8 cellular contexts compared by ENCODE assay signal in the genomic region with DNA sequence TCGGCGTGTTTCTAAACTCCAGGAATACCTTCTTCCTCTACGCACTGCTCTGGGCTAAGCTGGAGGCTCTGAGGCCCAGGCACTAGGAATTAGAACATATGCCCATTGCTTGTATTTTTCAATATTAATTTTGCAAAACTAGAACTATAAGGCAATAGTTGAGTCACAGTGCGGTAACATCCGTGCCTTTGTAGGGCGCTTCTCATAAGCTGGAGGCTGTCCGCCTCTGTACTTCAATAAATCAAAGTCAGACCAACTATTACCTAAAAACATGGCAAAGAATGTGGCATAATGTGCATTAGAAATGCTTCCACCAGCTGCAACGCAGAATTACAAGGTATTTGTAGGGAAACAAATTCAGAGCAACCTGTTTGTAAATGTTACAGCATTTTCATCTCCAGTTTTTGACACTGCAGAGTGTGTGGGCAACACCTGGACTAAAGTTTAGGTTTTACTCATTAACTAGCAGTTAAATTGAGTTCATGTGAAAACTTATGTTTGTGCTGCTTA. TPM values are rescaled to one million over a fixed set of nuclear protein-coding genes. Genes with fewer than 3 reads are reported as not detected.
DNase-seq lines count a peak whose midpoint lies in the region; ATAC-seq, FAIRE-seq and TF ChIP-seq lines count a peak whose summit lies in the region.

No MANE protein-coding gene starts in this region.

- FAIRE-seq in H54 (lab: Jason Lieb, UNC): peak; percentile 11

- TF ChIP-seq CTCF in WI38 (IDR thresholded peaks at IDR 0.05; ENCODE audit: low read depth, low read length): no peak
- no peak for TF ChIP-seq CTCF in gastroesophageal sphincter (IDR thresholded peaks at IDR 0.05)

- H3K27me3 ChIP-seq in gastroesophageal sphincter (peaks cover 10% of the 10 kb centered on the region), skeletal muscle tissue (ENCODE audit: control insufficient read depth in 3 of 3, insufficient read depth in 3 of 3, low read length in 3 of 3) (peaks cover 3 to 4% (median 3%) of the 10 kb centered on the region in 3 donors)

- no peak for TF ChIP-seq EP300 in gastroesophageal sphincter (IDR thresholded peaks at IDR 0.05)

- H3K9ac ChIP-seq in skeletal muscle tissue (ENCODE audit: low read depth in 1 of 3, low read length in 3 of 3): peak overlapping the region; percentile 88 to 90 (median 90)

- no peaks in the 10 kb centered on the region for H3K9me3 ChIP-seq in gastroesophageal sphincter
- no peaks in the 10 kb centered on the region for H3K9me3 ChIP-seq in skeletal muscle tissue (ENCODE audit: control insufficient read depth in 3 of 3, low read length in 3 of 3)

- peak overlapping the region; percentile 94 for H3K4me3 ChIP-seq in WI38 (ENCODE audit: low read depth, low read length)
- peak overlapping the region; percentile 83 to 92 for H3K4me3 ChIP-seq in gastroesophageal sphincter
- H3K4me3 ChIP-seq in skeletal muscle tissue (ENCODE audit: low read length in 3 of 3): peak overlapping the region; percentile 90 to 97 (median 94)

- H3K27ac ChIP-seq in gastroesophageal sphincter (peak overlapping the region; percentile 54 to 86 (median 82)), skeletal muscle tissue (ENCODE audit: low read depth, low read length) (peak overlapping the region; percentile 64)

- H3K36me3 ChIP-seq in gastroesophageal sphincter (no peaks in the 10 kb centered on the region), skeletal muscle tissue (ENCODE audit: control insufficient read depth in 3 of 3, insufficient read depth in 3 of 3, low read length in 3 of 3) (no peaks in the 10 kb centered on the region)

- peaks cover 4 to 41% (median 5%) of the 10 kb centered on the region in 3 donors for H3K4me1 ChIP-seq in gastroesophageal sphincter
- H3K4me1 ChIP-seq in skeletal muscle tissue (ENCODE audit: control insufficient read depth in 3 of 3, insufficient read depth in 3 of 3, low read length in 3 of 3): peaks cover 5 to 18% (median 18%) of the 10 kb centered on the region in 3 donors

- TF ChIP-seq POLR2A in H54 (IDR thresholded peaks at IDR 0.05; ENCODE audit: low read depth, low read length) (no peak), gastroesophageal sphincter (IDR thresholded peaks at IDR 0.05) (no peak)

- DNase-seq in H54 (ENCODE audit: insufficient read length, low spot score): no peak
- DNase-seq in NCI-H748 treated with DMSO at 0.1 percent for 48 hours (lab: John Stamatoyannopoulos, UW): no peak
- DNase-seq in kidney tubule cell (ENCODE audit: low spot score): no peak
- no peak for DNase-seq in NOMO-1 treated with DMSO at 0.1 percent for 48 hours (lab: John Stamatoyannopoulos, UW; ENCODE audit: unreplicated experiment)
- no peak for DNase-seq in activated effector memory CD4-positive, alpha-beta T cell treated with anti-CD3 and anti-CD28 coated beads, Interleukin-2, amount 50 U/mL, for 16 hours

- ATAC-seq in gastroesophageal sphincter: no peak

- 51 to 74% methylated on average over 3 to 7 of the region's 8 CpGs for WGBS in gastroesophageal sphincter (ENCODE audit: low coverage in 1 of 2), 2 donors

RNA-seq across cellular contexts. Expression of gene MINDY3, which starts 0.4 kb away (rescaled TPM):
- total RNA-seq in gastroesophageal sphincter: 10 to 100 TPM; 21.8 to 93.6 (median 36.7) TPM
- total RNA-seq in skeletal muscle tissue: 71.5 TPM
